In genomic region chr1:211643324-211644212, GRCh38 we compare ENCODE assay signal across 1 cellular context.
TF ChIP-seq lines count a peak whose summit lies in the region.

No MANE protein-coding gene starts in this region.

TF ChIP-seq in H1, 55 proteins besides CTCF, POLR2A, EP300 and RAD21 (continued from another document):
- TF ChIP-seq JUN (IDR thresholded peaks at IDR 0.05; ENCODE audit: low read depth, low read length) (no peak), BACH1 (IDR thresholded peaks at IDR 0.05; ENCODE audit: low read length) (no peak), TCF12 (IDR thresholded peaks at IDR 0.05; ENCODE audit: low read depth, low read length) (no peak), KDM5A (IDR thresholded peaks at IDR 0.05; ENCODE audit: low read length) (no peak), ZNF274 (IDR thresholded peaks at IDR 0.05; ENCODE audit: borderline replicate concordance, extremely low read depth, low read length) (no peak), MAFK (IDR thresholded peaks at IDR 0.05; ENCODE audit: low read depth, low read length) (no peak), CHD1 (IDR thresholded peaks at IDR 0.05; ENCODE audit: low read depth, low read length) (no peak)
